Comparison of ENCODE assay signal across 21 cellular contexts in genomic region chr1:38039386-38039933, GRCh38. TPM values are rescaled to one million over a fixed set of nuclear protein-coding genes. Genes with fewer than 3 reads are reported as not detected.
"Had no signal": no experiment of that assay in that cellular context is flagged by ENCODE, and none has a peak within 500 bp of the region (broad histone marks: within the 10 kb centered on the region; RNA-seq: fewer than 3 reads in every experiment).

No MANE protein-coding gene starts in this region.

- H3K4me1 Mint-ChIP-seq: activated naive CD8-positive, alpha-beta T cell treated with anti-CD3 and anti-CD28 coated beads for 36 hours had no signal

- H3K4me3 Mint-ChIP-seq: activated naive CD8-positive, alpha-beta T cell treated with anti-CD3 and anti-CD28 coated beads for 36 hours; activated T-helper 17 cell treated with anti-CD3 and anti-CD28 coated beads, Interleukin-2, amount 50 U/mL, for 72 hours; central memory CD8-positive, alpha-beta T cell; naive thymus-derived CD8-positive, alpha-beta T cell had no signal

- ATAC-seq: body of pancreas; naive thymus-derived CD8-positive, alpha-beta T cell; stimulated activated naive CD8-positive, alpha-beta T cell treated with anti-CD3 and anti-CD28 coated beads, Interleukin-15, Interleukin-2, amounts not matched to agents 100 U/mL and 50 U/mL, for 24 hours had no signal

- FAIRE-seq: frontal cortex, TTC549 had no signal

- H3K27ac ChIP-seq: body of pancreas, colonic mucosa, left ventricle myocardium inferior, transverse colon had no signal

- DNase-seq: activated CD4-positive, alpha-beta T cell treated with anti-CD3 and anti-CD28 coated beads, Interleukin-2, amount 50 U/mL, for 4 hours; activated naive CD4-positive, alpha-beta T cell; activated naive CD8-positive, alpha-beta T cell treated with anti-CD3 and anti-CD28 coated beads for 36 hours; amniotic stem cell; body of pancreas; colonic mucosa; left ventricle myocardium inferior; mesendoderm; naive thymus-derived CD8-positive, alpha-beta T cell; nucleus accumbens; retina; stimulated activated naive CD8-positive, alpha-beta T cell treated with anti-CD3 and anti-CD28 coated beads, Interleukin-15, Interleukin-2, amounts not matched to agents 100 U/mL and 50 U/mL, for 24 hours; substantia nigra; SW 1271; transverse colon had no signal

- H3K4me1 ChIP-seq: colonic mucosa had no signal

- H3K9me3 Mint-ChIP-seq: activated naive CD8-positive, alpha-beta T cell treated with anti-CD3 and anti-CD28 coated beads for 36 hours; activated T-helper 17 cell treated with anti-CD3 and anti-CD28 coated beads, Interleukin-2, amount 50 U/mL, for 72 hours; central memory CD8-positive, alpha-beta T cell; naive thymus-derived CD8-positive, alpha-beta T cell had no signal

- H3K27ac Mint-ChIP-seq: activated naive CD8-positive, alpha-beta T cell treated with anti-CD3 and anti-CD28 coated beads for 36 hours; activated T-helper 17 cell treated with anti-CD3 and anti-CD28 coated beads, Interleukin-2, amount 50 U/mL, for 72 hours had no signal

- H3K36me3 ChIP-seq: colonic mucosa, left ventricle myocardium inferior, transverse colon had no signal

- H3K36me3 Mint-ChIP-seq: activated naive CD8-positive, alpha-beta T cell treated with anti-CD3 and anti-CD28 coated beads for 36 hours had no signal

- H3K4me3 ChIP-seq: body of pancreas, colonic mucosa, left ventricle myocardium inferior, transverse colon had no signal

- H3K9me3 ChIP-seq: body of pancreas, colonic mucosa, left ventricle myocardium inferior, transverse colon had no signal

RNA-seq across cellular contexts. Expression of gene POU3F1, which starts 7.1 kb away (rescaled TPM):
- total RNA-seq: body of pancreas; colonic mucosa; epithelial cell of proximal tubule; T-helper 2 cell treated with Interferon-gamma antibody and Interleukin-4, amounts not matched to agents 100 ng/mL and 5 ng/mL, for 36 hours; transverse colon had no signal
